8 cellular contexts compared by ENCODE assay signal in the genomic region with DNA sequence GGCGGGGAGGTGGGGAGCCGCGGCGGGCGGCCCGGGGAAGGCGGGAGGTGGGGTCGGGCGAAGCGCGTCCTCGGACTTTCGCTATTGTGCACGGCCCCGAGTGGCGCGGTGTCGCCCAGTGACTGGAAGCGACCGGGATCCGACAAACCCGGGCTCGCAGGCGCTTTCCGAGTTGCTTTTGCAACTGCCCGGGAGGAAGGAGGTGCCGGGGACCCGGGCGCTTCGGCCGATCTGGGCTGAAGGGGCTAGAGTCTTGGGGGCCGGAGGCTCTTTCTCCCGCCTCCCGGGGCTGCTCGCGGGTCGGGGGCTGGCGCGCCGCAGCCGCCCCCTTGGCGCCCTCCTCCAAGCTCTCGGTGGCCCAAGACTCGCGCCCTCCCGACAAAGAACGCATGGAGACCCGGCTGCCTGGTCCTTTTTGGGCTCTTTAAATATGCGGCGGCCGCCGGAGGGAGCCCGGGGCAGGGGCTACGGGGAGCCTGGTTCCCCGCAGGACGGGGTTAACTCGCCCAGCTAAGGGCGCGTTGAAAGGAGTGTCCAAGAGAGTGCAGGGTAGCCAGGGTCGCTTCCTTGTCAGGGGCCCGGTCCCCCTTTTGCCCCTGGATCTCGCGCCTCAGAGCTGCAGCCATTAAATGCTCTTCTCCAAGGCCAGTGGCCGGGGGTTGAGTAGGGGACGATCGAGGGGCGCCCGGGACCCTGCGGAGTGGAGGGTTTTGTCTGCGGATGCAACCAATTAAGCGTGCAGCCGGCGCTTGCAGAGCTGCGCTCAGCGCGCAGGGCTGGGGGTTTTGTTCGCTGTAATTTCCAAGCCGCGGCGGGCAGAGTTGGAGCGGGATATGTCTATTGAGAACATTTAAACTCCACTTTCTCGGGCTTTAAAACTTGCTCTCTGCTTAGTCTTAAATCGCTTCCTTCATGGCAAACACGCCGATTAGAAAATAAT. TPM values are rescaled to one million over a fixed set of nuclear protein-coding genes. Genes with fewer than 3 reads are reported as not detected.
DNase-seq lines count a peak whose midpoint lies in the region; ATAC-seq lines count a peak whose summit lies in the region.

No MANE protein-coding gene starts in this region.

- CTCF ChIA-PET in T-cell (lab: Charles Lee) = no interaction called here

- H3K27me3 ChIP-seq in neuronal stem cell (ENCODE audit: control insufficient read depth in 3 of 3, insufficient read depth in 3 of 3, low read depth in 1 of 3, low read length in 3 of 3) = no peaks in the 10 kb centered on the region

- H3K27ac ChIP-seq in neuronal stem cell (replicated peaks; ENCODE audit: low read length) = peak overlapping the region; percentile 99

- H3K36me3 Mint-ChIP-seq in T-cell = no peaks in the 10 kb centered on the region

- H3K36me3 ChIP-seq in neuronal stem cell (replicated peaks in 1 of 2; ENCODE audit: control insufficient read depth in 2 of 2, insufficient read depth in 2 of 2, low read length in 2 of 2) = peaks cover 0 to 26% of the 10 kb centered on the region in 2 donors

- H2BK12ac ChIP-seq in neuronal stem cell (ENCODE audit: low read length) = no peak overlapping the region

- peaks cover 55 to 64% of the 10 kb centered on the region in 2 donors for H3K27me3 Mint-ChIP-seq in T-cell

- no peak overlapping the region for H2BK120ac ChIP-seq in neuronal stem cell (ENCODE audit: low read depth, low read length)

- intact Hi-C loops in Right ventricle myocardium inferior (cut with DNase I) = loop anchor here (10.0 kb wide), 2 partner anchors 119 to 159 kb away; no protein-coding TSS in a partner anchor
- intact Hi-C loops in cardiac septum (cut with DNase I) = loop anchor here (5.0 kb wide), 1 partner anchor 56 kb away; no protein-coding TSS in a partner anchor

- peaks cover 0 to 2% of the 10 kb centered on the region in 2 donors for H3K9me3 ChIP-seq in neuronal stem cell (replicated peaks in 1 of 2; ENCODE audit: control insufficient read depth in 2 of 2, insufficient read depth in 1 of 2, low read depth in 1 of 2, low read length in 2 of 2)

- H3K9ac ChIP-seq in neuronal stem cell (ENCODE audit: low read depth, low read length, poor library complexity) = peak overlapping the region; percentile 100

- WGBS in neuronal stem cell (ENCODE audit: extremely low coverage in 2 of 2, insufficient read length in 2 of 2, insufficient replicate concordance in 1 of 2), 2 donors = no CpG with 5 or more reads among the region's 85 CpGs

- peak overlapping the region; percentile 2 for H3K4ac ChIP-seq in neuronal stem cell (ENCODE audit: low read length)

- H2AK5ac ChIP-seq in neuronal stem cell (ENCODE audit: low read depth, low read length) = peak overlapping the region; percentile 97

- peak; percentile 63 for DNase-seq in Right ventricle myocardium inferior (ENCODE audit: missing footprints)
- DNase-seq in cardiac septum (ENCODE audit: low spot score) = no peak
- DNase-seq in T-cell = no peak
- DNase-seq in foreskin melanocyte = peak; percentile 39
- peak; percentile 48 for DNase-seq in neuronal stem cell (ENCODE audit: low spot score)
- no peak for DNase-seq in COR-L47 (lab: John Stamatoyannopoulos, UW)

- peak overlapping the region; percentile 87 for H2AFZ ChIP-seq in neuronal stem cell (ENCODE audit: low read length)

- peak overlapping the region; percentile 58 to 99 for H3K4me3 ChIP-seq in neuronal stem cell (ENCODE audit: low read length in 2 of 2)

- no peak overlapping the region for H4K8ac ChIP-seq in neuronal stem cell (ENCODE audit: low read depth, low read length)

- H3K4me1 Mint-ChIP-seq in T-cell = peaks cover 21 to 30% (median 29%) of the 10 kb centered on the region in 3 donors

- peaks cover 5% of the 10 kb centered on the region for H3K79me1 ChIP-seq in neuronal stem cell (ENCODE audit: low read depth, low read length)

- H2BK15ac ChIP-seq in neuronal stem cell (ENCODE audit: low read length) = peak overlapping the region; percentile 15

- peak overlapping the region; percentile 99 for H3K4me2 ChIP-seq in neuronal stem cell (ENCODE audit: insufficient read depth, low read length, poor library complexity, severe bottlenecking)

- peaks cover 5 to 18% of the 10 kb centered on the region in 2 donors for H3K4me1 ChIP-seq in neuronal stem cell (ENCODE audit: control insufficient read depth in 2 of 2, insufficient read depth in 1 of 2, low read depth in 1 of 2, low read length in 2 of 2)

- peak overlapping the region; percentile 100 for H2BK5ac ChIP-seq in neuronal stem cell (ENCODE audit: low read length)

- peaks cover 0 to 4% (median 0%) of the 10 kb centered on the region in 3 donors for H3K9me3 Mint-ChIP-seq in T-cell

- H3K18ac ChIP-seq in neuronal stem cell (ENCODE audit: low read length) = peak overlapping the region; percentile 99

- ATAC-seq in Right ventricle myocardium inferior (peak; percentile 11), T-cell (replicated peaks in 1 of 4) (no peak), HG02973 (IDR thresholded peaks at IDR 0.05; ENCODE audit: unreplicated experiment) (no peak), HG02852 (IDR thresholded peaks at IDR 0.05; ENCODE audit: unreplicated experiment) (no peak)

- H4K91ac ChIP-seq in neuronal stem cell (ENCODE audit: low read depth, low read length, poor library complexity) = no peak overlapping the region

- H3K27ac Mint-ChIP-seq in T-cell = no peak overlapping the region

- POLR2A ChIA-PET in T-cell (lab: Charles Lee) = no interaction called here

- peak overlapping the region; percentile 31 to 81 (median 41) for H3K4me3 Mint-ChIP-seq in T-cell

- no peak overlapping the region for H3K23ac ChIP-seq in neuronal stem cell (ENCODE audit: low read depth, low read length, poor library complexity)

- H3K14ac ChIP-seq in neuronal stem cell (ENCODE audit: low read length) = peak overlapping the region; percentile 89

RNA-seq across cellular contexts. Expression of gene HMGA2, which starts 1.6 kb away (rescaled TPM):
- not detected for total RNA-seq in Right ventricle myocardium inferior
- 0.24 TPM for total RNA-seq in cardiac septum
- total RNA-seq in T-cell = under 1 TPM in 3 of 5 donors, not detected in 2; 0.26 to 0.32 (median 0.28) TPM
- polyA plus RNA-seq in neuronal stem cell (2013, experiment 1 of 2) = 240 TPM
- polyA plus RNA-seq in neuronal stem cell (2013, experiment 2 of 2) = 242 TPM

Comparison
In these comparisons a context has a peak if more than half of its experiments do, and no peak if none do; other contexts are left out.
1. DNase-seq: peak in Right ventricle myocardium inferior (single experiment), foreskin melanocyte (single experiment) and neuronal stem cell (single experiment); none in cardiac septum (single experiment), T-cell (0 of 34) and COR-L47 (single experiment).